Comparison of ENCODE assay signal across 23 cellular contexts in genomic region chr7:155647734-155648133, GRCh38.
"Had no signal": no experiment of that assay in that cellular context is flagged by ENCODE, and none has a peak within 500 bp of the region (broad histone marks: within the 10 kb centered on the region; RNA-seq: fewer than 3 reads in every experiment).

No MANE protein-coding gene starts in this region.

- H3K27me3 ChIP-seq: brain microvascular endothelial cell, colonic mucosa, heart left ventricle, right atrium auricular region, suprapubic skin, upper lobe of left lung had no signal

- DNase-seq: activated CD4-positive, alpha-beta T cell treated with anti-CD3 and anti-CD28 coated beads, Interleukin-2, amount 50 U/mL, for 4 hours; activated naive CD4-positive, alpha-beta T cell; activated naive CD8-positive, alpha-beta T cell treated with anti-CD3 and anti-CD28 coated beads, Interleukin-2, amount 50 U/mL, for 24 hours; anterior cingulate cortex; brain microvascular endothelial cell; central memory CD4-positive, alpha-beta T cell; colonic mucosa; erythroblast; heart left ventricle; kidney; midbrain; stimulated activated CD4-positive, alpha-beta T cell treated with anti-CD3 and anti-CD28 coated beads, Interleukin-2, amount 100 ng/mL, for 24 hours; stimulated activated naive CD8-positive, alpha-beta T cell treated with anti-CD3 and anti-CD28 coated beads, Interleukin-15, Interleukin-2, amounts not matched to agents 100 U/mL and 50 U/mL, for 24 hours; SW 1271; upper lobe of left lung had no signal

- H3K27me3 Mint-ChIP-seq: activated naive CD8-positive, alpha-beta T cell treated with anti-CD3 and anti-CD28 coated beads, Interleukin-2, amount 50 U/mL, for 24 hours had no signal

- H3K27ac Mint-ChIP-seq: activated T-helper 1 cell treated with anti-CD3 and anti-CD28 coated beads, Interleukin-12 subunit alpha, Interleukin-12 subunit beta, Interleukin-2, Interleukin-4 antibody, amounts not matched to agents 30 ng/mL and 10 ng/mL and 1 ng/mL, durations not matched to agents 14 hours and 24 hours and 36 hours had no signal

- H3K4me3 Mint-ChIP-seq: activated naive CD8-positive, alpha-beta T cell treated with anti-CD3 and anti-CD28 coated beads, Interleukin-2, amount 50 U/mL, for 24 hours had no signal

- H3K9me3 ChIP-seq: colonic mucosa, prostate gland had no signal

- FAIRE-seq: endometrium, frontal cortex, kidney had no signal

- H3K27ac ChIP-seq: brain microvascular endothelial cell, colonic mucosa, heart left ventricle, prostate gland, right atrium auricular region, suprapubic skin, upper lobe of left lung had no signal

- H3K36me3 ChIP-seq: colonic mucosa, prostate gland, right atrium auricular region had no signal

- ATAC-seq: activated naive CD8-positive, alpha-beta T cell treated with anti-CD3 and anti-CD28 coated beads, Interleukin-2, amount 50 U/mL, for 24 hours; heart left ventricle; left lobe of liver; stimulated activated naive CD8-positive, alpha-beta T cell treated with anti-CD3 and anti-CD28 coated beads, Interleukin-15, Interleukin-2, amounts not matched to agents 100 U/mL and 50 U/mL, for 24 hours had no signal

- H3K4me3 ChIP-seq: colonic mucosa, heart left ventricle, lung, prostate gland, right atrium auricular region, suprapubic skin, upper lobe of left lung had no signal
